ENCODE assay signal across 1 cellular context in genomic region chr7:16420649-16421332, GRCh38.
TF ChIP-seq lines count a peak whose summit lies in the region.

No MANE protein-coding gene starts in this region.

TF ChIP-seq in K562, 482 proteins besides CTCF, POLR2A, EP300 and RAD21 (continued from another document and continues in another):
- TF ChIP-seq FOXK2 (conservative IDR thresholded peaks at IDR 0.05 in 1 of 2, IDR thresholded peaks at IDR 0.05 in 1 of 2; ENCODE audit: low read depth in 2 of 2) = peak; percentile 74 to 80; a peak in 3 of 4 replicates
- TF ChIP-seq, protein P1, sequence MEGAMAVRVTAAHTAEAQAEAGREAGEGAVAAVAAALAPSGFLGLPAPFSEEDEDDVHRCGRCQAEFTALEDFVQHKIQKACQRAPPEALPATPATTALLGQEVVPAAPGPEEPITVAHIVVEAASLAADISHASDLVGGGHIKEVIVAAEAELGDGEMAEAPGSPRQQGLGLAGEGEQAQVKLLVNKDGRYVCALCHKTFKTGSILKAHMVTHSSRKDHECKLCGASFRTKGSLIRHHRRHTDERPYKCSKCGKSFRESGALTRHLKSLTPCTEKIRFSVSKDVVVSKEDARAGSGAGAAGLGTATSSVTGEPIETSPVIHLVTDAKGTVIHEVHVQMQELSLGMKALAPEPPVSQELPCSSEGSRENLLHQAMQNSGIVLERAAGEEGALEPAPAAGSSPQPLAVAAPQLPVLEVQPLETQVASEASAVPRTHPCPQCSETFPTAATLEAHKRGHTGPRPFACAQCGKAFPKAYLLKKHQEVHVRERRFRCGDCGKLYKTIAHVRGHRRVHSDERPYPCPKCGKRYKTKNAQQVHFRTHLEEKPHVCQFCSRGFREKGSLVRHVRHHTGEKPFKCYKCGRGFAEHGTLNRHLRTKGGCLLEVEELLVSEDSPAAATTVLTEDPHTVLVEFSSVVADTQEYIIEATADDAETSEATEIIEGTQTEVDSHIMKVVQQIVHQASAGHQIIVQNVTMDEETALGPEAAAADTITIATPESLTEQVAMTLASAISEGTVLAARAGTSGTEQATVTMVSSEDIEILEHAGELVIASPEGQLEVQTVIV (CRISPR knock-in tag; IDR thresholded peaks at IDR 0.05; ENCODE audit: borderline replicate concordance) = no peak
- TF ChIP-seq CCAR2 (IDR thresholded peaks at IDR 0.05; ENCODE audit: low read depth, low read length) = no peak
- no peak for TF ChIP-seq ASH1L (IDR thresholded peaks at IDR 0.05; ENCODE audit: borderline replicate concordance, low read depth, partially characterized antibody)
- TF ChIP-seq KLF10 (CRISPR knock-in tag; IDR thresholded peaks at IDR 0.05) = 0 out of 2 replicates have a peak, but pooled peaks have one; percentile 63
- no peak for TF ChIP-seq ESRRA (IDR thresholded peaks at IDR 0.05; ENCODE audit: borderline replicate concordance, low read depth)
- TF ChIP-seq ZNF655 (CRISPR knock-in tag; IDR thresholded peaks at IDR 0.05) = no peak
- no peak for TF ChIP-seq NCOA4 (IDR thresholded peaks at IDR 0.05; ENCODE audit: partially characterized antibody)
- TF ChIP-seq MTF1 (CRISPR knock-in tag; IDR thresholded peaks at IDR 0.05; ENCODE audit: borderline replicate concordance) = no peak
- peak; percentile 59; the same call in 1 of the 2 replicates for TF ChIP-seq TARDBP (IDR thresholded peaks at IDR 0.05)
- TF ChIP-seq ZKSCAN3 (CRISPR knock-in tag; IDR thresholded peaks at IDR 0.05) = no peak
- no peak for TF ChIP-seq ZNF184 (CRISPR knock-in tag; IDR thresholded peaks at IDR 0.05)
- TF ChIP-seq ZNF445 (CRISPR knock-in tag; IDR thresholded peaks at IDR 0.05; ENCODE audit: low read depth) = no peak
- no peak for TF ChIP-seq NEUROD1 (IDR thresholded peaks at IDR 0.05; ENCODE audit: borderline replicate concordance, low read depth, low read length, partially characterized antibody)
- TF ChIP-seq SMAD2 (IDR thresholded peaks at IDR 0.05; ENCODE audit: low read depth, low read length) = no peak
- TF ChIP-seq ELK1 (CRISPR knock-in tag; IDR thresholded peaks at IDR 0.05) = no peak
- peak; percentile 74 for TF ChIP-seq E2F8 (IDR thresholded peaks at IDR 0.05; ENCODE audit: low read depth, partially characterized antibody)
- TF ChIP-seq KDM2B (CRISPR knock-in tag; IDR thresholded peaks at IDR 0.05) = 0 out of 2 replicates have a peak, but pooled peaks have one; percentile 35
- TF ChIP-seq, protein P2, sequence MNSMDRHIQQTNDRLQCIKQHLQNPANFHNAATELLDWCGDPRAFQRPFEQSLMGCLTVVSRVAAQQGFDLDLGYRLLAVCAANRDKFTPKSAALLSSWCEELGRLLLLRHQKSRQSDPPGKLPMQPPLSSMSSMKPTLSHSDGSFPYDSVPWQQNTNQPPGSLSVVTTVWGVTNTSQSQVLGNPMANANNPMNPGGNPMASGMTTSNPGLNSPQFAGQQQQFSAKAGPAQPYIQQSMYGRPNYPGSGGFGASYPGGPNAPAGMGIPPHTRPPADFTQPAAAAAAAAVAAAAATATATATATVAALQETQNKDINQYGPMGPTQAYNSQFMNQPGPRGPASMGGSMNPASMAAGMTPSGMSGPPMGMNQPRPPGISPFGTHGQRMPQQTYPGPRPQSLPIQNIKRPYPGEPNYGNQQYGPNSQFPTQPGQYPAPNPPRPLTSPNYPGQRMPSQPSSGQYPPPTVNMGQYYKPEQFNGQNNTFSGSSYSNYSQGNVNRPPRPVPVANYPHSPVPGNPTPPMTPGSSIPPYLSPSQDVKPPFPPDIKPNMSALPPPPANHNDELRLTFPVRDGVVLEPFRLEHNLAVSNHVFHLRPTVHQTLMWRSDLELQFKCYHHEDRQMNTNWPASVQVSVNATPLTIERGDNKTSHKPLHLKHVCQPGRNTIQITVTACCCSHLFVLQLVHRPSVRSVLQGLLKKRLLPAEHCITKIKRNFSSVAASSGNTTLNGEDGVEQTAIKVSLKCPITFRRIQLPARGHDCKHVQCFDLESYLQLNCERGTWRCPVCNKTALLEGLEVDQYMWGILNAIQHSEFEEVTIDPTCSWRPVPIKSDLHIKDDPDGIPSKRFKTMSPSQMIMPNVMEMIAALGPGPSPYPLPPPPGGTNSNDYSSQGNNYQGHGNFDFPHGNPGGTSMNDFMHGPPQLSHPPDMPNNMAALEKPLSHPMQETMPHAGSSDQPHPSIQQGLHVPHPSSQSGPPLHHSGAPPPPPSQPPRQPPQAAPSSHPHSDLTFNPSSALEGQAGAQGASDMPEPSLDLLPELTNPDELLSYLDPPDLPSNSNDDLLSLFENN (IDR thresholded peaks at IDR 0.05; ENCODE audit: low read depth in 2 of 2, low read length in 2 of 2) = 0 out of 4 replicates have a peak, but pooled peaks of 1 of the 2 experiments have one; percentile 21
- no peak for TF ChIP-seq NFXL1 (CRISPR knock-in tag; IDR thresholded peaks at IDR 0.05)
- no peak for TF ChIP-seq RAD51 (IDR thresholded peaks at IDR 0.05; ENCODE audit: borderline replicate concordance, low read depth)
- no peak for TF ChIP-seq DACH1 (IDR thresholded peaks at IDR 0.05; ENCODE audit: partially characterized antibody)
- TF ChIP-seq, protein P3, sequence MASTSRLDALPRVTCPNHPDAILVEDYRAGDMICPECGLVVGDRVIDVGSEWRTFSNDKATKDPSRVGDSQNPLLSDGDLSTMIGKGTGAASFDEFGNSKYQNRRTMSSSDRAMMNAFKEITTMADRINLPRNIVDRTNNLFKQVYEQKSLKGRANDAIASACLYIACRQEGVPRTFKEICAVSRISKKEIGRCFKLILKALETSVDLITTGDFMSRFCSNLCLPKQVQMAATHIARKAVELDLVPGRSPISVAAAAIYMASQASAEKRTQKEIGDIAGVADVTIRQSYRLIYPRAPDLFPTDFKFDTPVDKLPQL (IDR thresholded peaks at IDR 0.05; ENCODE audit: extremely low read depth, insufficient read length) = no peak
- no peak for TF ChIP-seq BMI1 (IDR thresholded peaks at IDR 0.05; ENCODE audit: low read length)
- TF ChIP-seq, protein P4, sequence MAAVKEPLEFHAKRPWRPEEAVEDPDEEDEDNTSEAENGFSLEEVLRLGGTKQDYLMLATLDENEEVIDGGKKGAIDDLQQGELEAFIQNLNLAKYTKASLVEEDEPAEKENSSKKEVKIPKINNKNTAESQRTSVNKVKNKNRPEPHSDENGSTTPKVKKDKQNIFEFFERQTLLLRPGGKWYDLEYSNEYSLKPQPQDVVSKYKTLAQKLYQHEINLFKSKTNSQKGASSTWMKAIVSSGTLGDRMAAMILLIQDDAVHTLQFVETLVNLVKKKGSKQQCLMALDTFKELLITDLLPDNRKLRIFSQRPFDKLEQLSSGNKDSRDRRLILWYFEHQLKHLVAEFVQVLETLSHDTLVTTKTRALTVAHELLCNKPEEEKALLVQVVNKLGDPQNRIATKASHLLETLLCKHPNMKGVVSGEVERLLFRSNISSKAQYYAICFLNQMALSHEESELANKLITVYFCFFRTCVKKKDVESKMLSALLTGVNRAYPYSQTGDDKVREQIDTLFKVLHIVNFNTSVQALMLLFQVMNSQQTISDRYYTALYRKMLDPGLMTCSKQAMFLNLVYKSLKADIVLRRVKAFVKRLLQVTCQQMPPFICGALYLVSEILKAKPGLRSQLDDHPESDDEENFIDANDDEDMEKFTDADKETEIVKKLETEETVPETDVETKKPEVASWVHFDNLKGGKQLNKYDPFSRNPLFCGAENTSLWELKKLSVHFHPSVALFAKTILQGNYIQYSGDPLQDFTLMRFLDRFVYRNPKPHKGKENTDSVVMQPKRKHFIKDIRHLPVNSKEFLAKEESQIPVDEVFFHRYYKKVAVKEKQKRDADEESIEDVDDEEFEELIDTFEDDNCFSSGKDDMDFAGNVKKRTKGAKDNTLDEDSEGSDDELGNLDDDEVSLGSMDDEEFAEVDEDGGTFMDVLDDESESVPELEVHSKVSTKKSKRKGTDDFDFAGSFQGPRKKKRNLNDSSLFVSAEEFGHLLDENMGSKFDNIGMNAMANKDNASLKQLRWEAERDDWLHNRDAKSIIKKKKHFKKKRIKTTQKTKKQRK (IDR thresholded peaks at IDR 0.05; ENCODE audit: borderline replicate concordance, low read depth, low read length) = no peak
- TF ChIP-seq ARHGAP35 (IDR thresholded peaks at IDR 0.05; ENCODE audit: partially characterized antibody) = peak; percentile 56
- TF ChIP-seq CCNT2 (IDR thresholded peaks at IDR 0.05; ENCODE audit: borderline replicate concordance, extremely low read depth, insufficient read length, low read depth, low read length) = peak; percentile 35
- TF ChIP-seq ZBTB17 (CRISPR knock-in tag; IDR thresholded peaks at IDR 0.05) = peak; percentile 76; the same call in 1 of the 2 replicates
- TF ChIP-seq THRAP3 (IDR thresholded peaks at IDR 0.05; ENCODE audit: borderline replicate concordance) = 0 out of 2 replicates have a peak, but pooled peaks have one; percentile 25
- no peak for TF ChIP-seq BCL6 (CRISPR knock-in tag; IDR thresholded peaks at IDR 0.05)
- TF ChIP-seq, protein P5, sequence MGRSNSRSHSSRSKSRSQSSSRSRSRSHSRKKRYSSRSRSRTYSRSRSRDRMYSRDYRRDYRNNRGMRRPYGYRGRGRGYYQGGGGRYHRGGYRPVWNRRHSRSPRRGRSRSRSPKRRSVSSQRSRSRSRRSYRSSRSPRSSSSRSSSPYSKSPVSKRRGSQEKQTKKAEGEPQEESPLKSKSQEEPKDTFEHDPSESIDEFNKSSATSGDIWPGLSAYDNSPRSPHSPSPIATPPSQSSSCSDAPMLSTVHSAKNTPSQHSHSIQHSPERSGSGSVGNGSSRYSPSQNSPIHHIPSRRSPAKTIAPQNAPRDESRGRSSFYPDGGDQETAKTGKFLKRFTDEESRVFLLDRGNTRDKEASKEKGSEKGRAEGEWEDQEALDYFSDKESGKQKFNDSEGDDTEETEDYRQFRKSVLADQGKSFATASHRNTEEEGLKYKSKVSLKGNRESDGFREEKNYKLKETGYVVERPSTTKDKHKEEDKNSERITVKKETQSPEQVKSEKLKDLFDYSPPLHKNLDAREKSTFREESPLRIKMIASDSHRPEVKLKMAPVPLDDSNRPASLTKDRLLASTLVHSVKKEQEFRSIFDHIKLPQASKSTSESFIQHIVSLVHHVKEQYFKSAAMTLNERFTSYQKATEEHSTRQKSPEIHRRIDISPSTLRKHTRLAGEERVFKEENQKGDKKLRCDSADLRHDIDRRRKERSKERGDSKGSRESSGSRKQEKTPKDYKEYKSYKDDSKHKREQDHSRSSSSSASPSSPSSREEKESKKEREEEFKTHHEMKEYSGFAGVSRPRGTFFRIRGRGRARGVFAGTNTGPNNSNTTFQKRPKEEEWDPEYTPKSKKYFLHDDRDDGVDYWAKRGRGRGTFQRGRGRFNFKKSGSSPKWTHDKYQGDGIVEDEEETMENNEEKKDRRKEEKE (IDR thresholded peaks at IDR 0.05; ENCODE audit: borderline replicate concordance in 1 of 2, control insufficient read depth in 1 of 2, low read depth in 2 of 2, low read length in 1 of 2) = no peak
- TF ChIP-seq EZH2 (IDR thresholded peaks at IDR 0.05; ENCODE audit: borderline replicate concordance, low read depth, low read length) = no peak
- TF ChIP-seq PYGO2 (tag; IDR thresholded peaks at IDR 0.05) = no peak
- peak; percentile 89 for TF ChIP-seq ZBTB7A (IDR thresholded peaks at IDR 0.05; ENCODE audit: borderline replicate concordance, control insufficient read depth, low read depth, low read length)
- peak; percentile 49 for TF ChIP-seq ZBTB9 (CRISPR knock-in tag; IDR thresholded peaks at IDR 0.05)
- peak; percentile 81 for TF ChIP-seq TAF1 (IDR thresholded peaks at IDR 0.05; ENCODE audit: control insufficient read depth, extremely low read depth, insufficient read depth, low read length, severe bottlenecking)
- TF ChIP-seq ZBTB1 (CRISPR knock-in tag; IDR thresholded peaks at IDR 0.05; ENCODE audit: borderline replicate concordance, low read depth) = peak; percentile 13; the same call in 1 of the 2 replicates
- no peak for TF ChIP-seq HSF4 (CRISPR knock-in tag; IDR thresholded peaks at IDR 0.05; ENCODE audit: borderline replicate concordance)
- no peak for TF ChIP-seq ZNF696 (CRISPR knock-in tag; conservative IDR thresholded peaks at IDR 0.05)
